In the genomic region with DNA sequence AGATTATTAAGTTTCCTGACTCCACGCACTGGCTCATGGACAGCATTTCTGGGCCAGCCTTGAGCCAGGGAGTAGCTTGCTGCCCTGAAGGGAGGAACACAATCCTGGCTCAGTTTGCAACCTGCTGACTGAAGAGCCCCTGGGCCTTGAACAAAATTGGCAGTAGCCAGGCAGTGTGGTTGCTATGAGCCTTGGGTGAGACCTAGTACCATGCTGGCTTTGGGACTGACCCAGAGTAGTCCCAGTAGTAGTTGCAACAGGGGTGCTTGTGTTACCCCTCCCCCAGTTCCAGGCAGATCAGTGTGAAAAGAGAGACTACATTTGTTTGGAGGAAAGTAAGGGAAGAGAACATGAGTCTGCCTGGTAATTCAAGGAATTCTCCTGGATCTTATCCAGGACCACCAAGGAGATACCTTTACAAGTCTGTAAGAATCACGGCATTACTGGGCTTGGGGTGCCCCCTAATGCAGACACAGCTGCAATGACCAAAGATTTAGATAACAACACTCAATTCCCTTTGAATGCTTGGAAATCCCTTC, we compare ENCODE assay signal across 8 cellular contexts. TPM values are rescaled to one million over a fixed set of nuclear protein-coding genes. Genes with fewer than 3 reads are reported as not detected.
DNase-seq lines count a peak whose midpoint lies in the region; ATAC-seq, FAIRE-seq and TF ChIP-seq lines count a peak whose summit lies in the region.

No MANE protein-coding gene starts in this region.

- ATAC-seq in body of pancreas (no peak), HG03565 (IDR thresholded peaks at IDR 0.05; ENCODE audit: unreplicated experiment) (no peak)

- no TSS peak for BruUV-seq in A673 (replicated peaks; lab: Mats Ljungman, UMichigan)

- POLR2A ChIA-PET in A673 (lab: Charles Lee; ENCODE audit: low non-redundant PET): no interaction called here

- no peaks in the 10 kb centered on the region for H4K20me1 ChIP-seq in Loucy (ENCODE audit: insufficient read depth, low read length, poor library complexity, severe bottlenecking)

- no peaks in the 10 kb centered on the region for H3K36me3 ChIP-seq in A673 (ENCODE audit: insufficient read depth, low read length, poor library complexity, severe bottlenecking)
- H3K36me3 ChIP-seq in Loucy (ENCODE audit: insufficient read depth, low read length): no peaks in the 10 kb centered on the region
- no peaks in the 10 kb centered on the region for H3K36me3 ChIP-seq in body of pancreas (replicated peaks in 1 of 2; ENCODE audit: insufficient read depth in 1 of 2, low read depth in 2 of 2)

- H3F3A ChIP-seq in Loucy (ENCODE audit: low read depth): no peaks in the 10 kb centered on the region

- CTCF ChIA-PET in A673 (lab: Charles Lee): interaction anchor here (1.0 kb wide), 1 partner anchor 330 kb away, joined by 5 read pairs; no protein-coding TSS in a partner anchor

- H3K4me1 ChIP-seq in A673 (ENCODE audit: insufficient read depth, low read length, poor library complexity, severe bottlenecking) (no peaks in the 10 kb centered on the region), Loucy (ENCODE audit: insufficient read depth, low read length, poor library complexity, severe bottlenecking) (no peaks in the 10 kb centered on the region), body of pancreas (no peaks in the 10 kb centered on the region)

- H3K79me2 ChIP-seq in Loucy (ENCODE audit: insufficient read depth, low read length): no peaks in the 10 kb centered on the region

- no peak overlapping the region for H2AFZ ChIP-seq in Loucy (ENCODE audit: low read length)

- no peaks in the 10 kb centered on the region for H3K27me3 ChIP-seq in A673 (replicated peaks; ENCODE audit: insufficient read depth, low read depth, low read length, poor library complexity)
- H3K27me3 ChIP-seq in Loucy (ENCODE audit: insufficient read depth, low read length, poor library complexity, severe bottlenecking): no peaks in the 10 kb centered on the region
- peaks cover 0 to 2% of the 10 kb centered on the region in 2 donors for H3K27me3 ChIP-seq in body of pancreas

- intact Hi-C loops in A673 (cut with micrococcal nuclease; ENCODE audit: unreplicated experiment): loop anchor here (2.0 kb wide), 1 partner anchor 324 kb away; no protein-coding TSS in a partner anchor
- intact Hi-C loops in body of pancreas (cut with DNase I): no loop called here

- H3K9ac ChIP-seq in Loucy (ENCODE audit: low read depth, low read length, poor library complexity, severe bottlenecking): no peak overlapping the region

- FAIRE-seq in frontal cortex (lab: Jason Lieb, UNC): no peak

- no peaks in the 10 kb centered on the region for H3K9me3 ChIP-seq in A673 (ENCODE audit: low read depth, low read length, poor library complexity, severe bottlenecking)
- H3K9me3 ChIP-seq in Loucy (ENCODE audit: insufficient read depth, low read depth, low read length): no peaks in the 10 kb centered on the region
- no peaks in the 10 kb centered on the region for H3K9me3 ChIP-seq in body of pancreas

- H3K27ac ChIP-seq in A673 (ENCODE audit: low read depth, low read length, poor library complexity, severe bottlenecking) (no peak overlapping the region), body of pancreas (no peak overlapping the region)

- WGBS in body of pancreas, 2 donors: 54 to 58% methylated on average over 2 of the region's 2 CpGs

- peak; percentile 60 for DNase-seq in A673 (ENCODE audit: low spot score)
- DNase-seq in body of pancreas: peak in 2 of 4 donors; percentile 13 to 18
- peak; percentile 84 for DNase-seq in iris pigment epithelial cell (ENCODE audit: low read depth)
- DNase-seq in AG08395 (ENCODE audit: low spot score): no peak
- DNase-seq in SHP77 treated with DMSO at 0.1 percent for 48 hours (lab: John Stamatoyannopoulos, UW): no peak
- DNase-seq in frontal cortex (ENCODE audit: low spot score in 2 of 2): no peak

- TF ChIP-seq POLR2A in body of pancreas (IDR thresholded peaks at IDR 0.05): no peak

- H3K4me3 ChIP-seq in A673 (ENCODE audit: low read depth, low read length, poor library complexity, severe bottlenecking) (no peak overlapping the region), Loucy (ENCODE audit: low read length, poor library complexity, severe bottlenecking) (no peak overlapping the region), body of pancreas (no peak overlapping the region)

- TF ChIP-seq CTCF in A673 (conservative IDR thresholded peaks at IDR 0.05; ENCODE audit: low read depth, low read length) (peak; percentile 57), Loucy (conservative IDR thresholded peaks at IDR 0.05; ENCODE audit: low read length) (peak; percentile 37; the same call in 1 of the 2 replicates), body of pancreas (IDR thresholded peaks at IDR 0.05) (peak in 5 of 7 experiments; percentile 7 to 40 (median 29))

- H3K9me2 ChIP-seq in Loucy (replicated peaks; ENCODE audit: low read depth, low read length): no peaks in the 10 kb centered on the region

- H3K4me2 ChIP-seq in Loucy (ENCODE audit: low read depth, low read length, poor library complexity, severe bottlenecking): no peak overlapping the region

RNA-seq across cellular contexts. Expression of gene ITGBL1, which starts 22.0 kb away (rescaled TPM):
- 0.37 and 0.64 TPM in 2 replicates for total RNA-seq in A673 (2021)
- total RNA-seq in body of pancreas: 10 to 100 TPM in 1 of 2 donors, 1 to 10 TPM in 1; 1.3 to 10.4 TPM
- 2.0 TPM for total RNA-seq in frontal cortex

RNA-seq across cellular contexts. Expression of gene NALCN, which starts 58.2 kb away (rescaled TPM):
- total RNA-seq in A673 (2021) (0.35 and 0.52 TPM in 2 replicates), body of pancreas (1 to 10 TPM; 1.6 to 4.6 TPM), frontal cortex (34.6 TPM)

Comparison
In these comparisons a context has a peak if more than half of its experiments do, and no peak if none do; other contexts are left out.
1. DNase-seq: peak in A673 (single experiment) and iris pigment epithelial cell (single experiment); none in AG08395 (single experiment), SHP77 treated with DMSO at 0.1 percent for 48 hours (single experiment) and frontal cortex (0 of 2).
2. Peak in every context shown above with its lines, with median percentiles within 50 percentile points of each other: CTCF ChIP-seq.